ENCODE assay signal across 14 cellular contexts in the genomic region with DNA sequence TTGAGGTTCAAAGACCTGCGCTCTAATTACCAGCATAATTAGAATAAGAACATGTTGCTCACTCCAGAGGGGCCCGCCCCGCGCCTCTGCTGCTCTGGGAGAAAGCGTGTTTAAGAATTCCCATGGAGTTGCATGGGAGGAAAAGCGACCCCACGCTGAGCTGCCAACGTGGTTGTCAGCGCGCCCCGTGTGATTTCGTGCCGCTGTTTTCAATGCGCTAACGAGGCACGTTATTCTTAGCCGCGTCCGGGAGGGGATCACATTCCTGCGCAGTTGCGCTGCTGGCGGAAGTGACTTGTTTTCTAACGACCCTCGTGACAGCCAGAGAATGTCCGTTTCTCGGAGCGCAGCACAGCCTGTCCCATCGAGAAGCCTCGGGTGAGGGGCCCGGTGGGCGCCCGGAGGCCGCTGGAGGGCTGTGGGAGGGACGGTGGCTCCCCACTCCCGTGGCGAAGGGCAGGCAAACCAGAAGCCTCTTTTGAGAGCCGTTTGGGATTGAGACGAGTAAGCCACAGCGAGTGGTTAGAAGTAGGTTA.
A peak's percentile ranks its signal among the peaks of the same experiment; 100 is the strongest.
DNase-seq lines count a peak whose midpoint lies in the region; ATAC-seq and TF ChIP-seq lines count a peak whose summit lies in the region.
"Had no signal": no experiment of that assay in that cellular context is flagged by ENCODE, and none has a peak within 500 bp of the region (broad histone marks: within the 10 kb centered on the region; RNA-seq: fewer than 3 reads in every experiment).

No MANE protein-coding gene starts in this region.

- no peaks in the 10 kb centered on the region for H3K36me3 ChIP-seq in heart right ventricle
- H3K36me3 ChIP-seq in neural cell (ENCODE audit: insufficient read depth, low read length): no peaks in the 10 kb centered on the region
- no peaks in the 10 kb centered on the region for H3K36me3 ChIP-seq in MM.1S (replicated peaks; ENCODE audit: insufficient read depth, low read length)

- intact Hi-C loops in heart right ventricle (cut with DNase I): no loop called here

- TF ChIP-seq EP300 in neural cell (conservative IDR thresholded peaks at IDR 0.05; ENCODE audit: poor library complexity, severe bottlenecking): peak; percentile 49

- ATAC-seq in heart right ventricle: peak in 6 of 8 donors; percentile 16 to 57 (median 49)
- no peak for ATAC-seq in GM21529 (IDR thresholded peaks at IDR 0.05; ENCODE audit: unreplicated experiment)
- ATAC-seq: stimulated activated naive CD8-positive, alpha-beta T cell treated with anti-CD3 and anti-CD28 coated beads, Interleukin-15, Interleukin-2, amounts not matched to agents 100 U/mL and 50 U/mL, for 24 hours had no signal

- H4K20me1 ChIP-seq in neural cell (ENCODE audit: insufficient read depth) (no peaks in the 10 kb centered on the region), MM.1S (ENCODE audit: insufficient read depth, low read length) (no peaks in the 10 kb centered on the region)

- H3K9ac ChIP-seq in neural cell (ENCODE audit: low read length): peak overlapping the region; percentile 65
- H3K9ac ChIP-seq in MM.1S (ENCODE audit: low read length): no peak overlapping the region
- H3K9ac ChIP-seq: GM23248 had no signal

- H3K79me2 ChIP-seq in neural cell (replicated peaks; ENCODE audit: insufficient read depth, low read length) (peaks cover 3% of the 10 kb centered on the region), MM.1S (ENCODE audit: low read length) (no peaks in the 10 kb centered on the region)

- H3F3A ChIP-seq in neural cell (ENCODE audit: insufficient read depth, low read length, poor library complexity, severe bottlenecking) (no peaks in the 10 kb centered on the region), MM.1S (ENCODE audit: insufficient read depth, low read length) (no peaks in the 10 kb centered on the region)

- peak overlapping the region in 2 of 10 donors; percentile 35 to 42 for H3K27ac ChIP-seq in heart right ventricle
- H3K27ac ChIP-seq in neural cell (ENCODE audit: low read length): peak overlapping the region; percentile 42
- no peak overlapping the region for H3K27ac ChIP-seq in MM.1S (ENCODE audit: low read length)
- H3K27ac ChIP-seq: GM23248 had no signal

- peak; percentile 32 for DNase-seq in DMS153 (lab: John Stamatoyannopoulos, UW)
- DNase-seq in NCI-H748 (lab: John Stamatoyannopoulos, UW; ENCODE audit: unreplicated experiment): peak; percentile 85
- DNase-seq in heart right ventricle: no peak
- DNase-seq in stimulated activated naive CD4-positive, alpha-beta T cell (lab: John Stamatoyannopoulos, UW): no peak
- DNase-seq in NCI-H1105 (lab: John Stamatoyannopoulos, UW): no peak
- no peak for DNase-seq in MM.1S
- DNase-seq: activated B cell treated with CpG ODN at 0.5 μM for 24 hours; GM23248; KG1; naive B cell; stimulated activated CD4-positive, alpha-beta T cell treated with anti-CD3 and anti-CD28 coated beads, Interleukin-1b, Interleukin-23, amount 100 ng/mL, for 48 hours; stimulated activated naive CD8-positive, alpha-beta T cell treated with anti-CD3 and anti-CD28 coated beads, Interleukin-15, Interleukin-2, amounts not matched to agents 100 U/mL and 50 U/mL, for 24 hours had no signal

- H3K4me3 ChIP-seq in heart right ventricle (peak overlapping the region in 9 of 10 donors; percentile 22 to 42 (median 33)), neural cell (ENCODE audit: low read length) (peak overlapping the region; percentile 71), MM.1S (ENCODE audit: low read length) (no peak overlapping the region)
- H3K4me3 ChIP-seq: GM23248 had no signal

- WGBS in heart right ventricle, 2 donors: 2 to 3% methylated on average over 39 of the region's 39 CpGs

- peak; percentile 54 for TF ChIP-seq RAD21 in neural cell (conservative IDR thresholded peaks at IDR 0.05)

- H3K9me2 ChIP-seq in neural cell (ENCODE audit: insufficient read depth, low read length) (no peaks in the 10 kb centered on the region), MM.1S (replicated peaks; ENCODE audit: insufficient read depth, low read length) (no peaks in the 10 kb centered on the region)

- H3K9me3 ChIP-seq in heart right ventricle: peaks cover 0 to 11% (median 0%) of the 10 kb centered on the region in 11 donors
- no peaks in the 10 kb centered on the region for H3K9me3 ChIP-seq in neural cell (ENCODE audit: low read length)
- no peaks in the 10 kb centered on the region for H3K9me3 ChIP-seq in MM.1S (replicated peaks; ENCODE audit: insufficient read depth, low read length)

- no peak for TF ChIP-seq CTCF in heart right ventricle (IDR thresholded peaks at IDR 0.05)
- peak; percentile 19 for TF ChIP-seq CTCF in neural cell (IDR thresholded peaks at IDR 0.05; ENCODE audit: poor library complexity, severe bottlenecking)
- no peak for TF ChIP-seq CTCF in MM.1S (IDR thresholded peaks at IDR 0.05; ENCODE audit: low read length)

- peaks cover 0 to 12% (median 5%) of the 10 kb centered on the region in 9 donors for H3K4me1 ChIP-seq in heart right ventricle
- no peaks in the 10 kb centered on the region for H3K4me1 ChIP-seq in MM.1S (ENCODE audit: low read length)

- H2AFZ ChIP-seq in neural cell (ENCODE audit: low read depth, low read length) (peak overlapping the region; percentile 62), MM.1S (ENCODE audit: low read length) (no peak overlapping the region)
- H2AFZ ChIP-seq: GM23248 had no signal

- H3K4me2 ChIP-seq in neural cell (ENCODE audit: low read length): peak overlapping the region; percentile 89
- no peak overlapping the region for H3K4me2 ChIP-seq in MM.1S (ENCODE audit: low read depth, low read length)

- H3K27me3 ChIP-seq in heart right ventricle (peaks cover 13 to 81% (median 60%) of the 10 kb centered on the region in 7 donors), neural cell (ENCODE audit: insufficient read depth, low read depth, low read length) (no peaks in the 10 kb centered on the region), MM.1S (replicated peaks; ENCODE audit: insufficient read depth, low read length) (no peaks in the 10 kb centered on the region)

TF ChIP-seq in neural cell, 6 proteins besides CTCF, POLR2A, EP300 and RAD21:
- no peak for TF ChIP-seq TAF1 (IDR thresholded peaks at IDR 0.05; ENCODE audit: low read depth)
- no peak for TF ChIP-seq EZH2 (IDR thresholded peaks at IDR 0.05; ENCODE audit: borderline replicate concordance, insufficient read depth, low read length, poor library complexity, severe bottlenecking)
- peak; percentile 85 for TF ChIP-seq MXI1 (conservative IDR thresholded peaks at IDR 0.05; ENCODE audit: poor library complexity, severe bottlenecking)
- TF ChIP-seq SMC3 (conservative IDR thresholded peaks at IDR 0.05; ENCODE audit: poor library complexity): peak; percentile 58
- TF ChIP-seq POLR2AphosphoS5 (IDR thresholded peaks at IDR 0.05): peak; percentile 51
- TF ChIP-seq REST (IDR thresholded peaks at IDR 0.05; ENCODE audit: borderline replicate concordance): peak; percentile 84
TF ChIP-seq in neural cell: peak in this region for 4.

Comparison
In these comparisons a context has a peak if more than half of its experiments do, and no peak if none do; other contexts are left out.
1. DNase-seq: peak in DMS153 (single experiment) and NCI-H748 (single experiment); none in heart right ventricle (0 of 2), stimulated activated naive CD4-positive, alpha-beta T cell (0 of 6), NCI-H1105 (single experiment) and MM.1S (single experiment).